ENCODE assay signal across 8 cellular contexts in the genomic region with DNA sequence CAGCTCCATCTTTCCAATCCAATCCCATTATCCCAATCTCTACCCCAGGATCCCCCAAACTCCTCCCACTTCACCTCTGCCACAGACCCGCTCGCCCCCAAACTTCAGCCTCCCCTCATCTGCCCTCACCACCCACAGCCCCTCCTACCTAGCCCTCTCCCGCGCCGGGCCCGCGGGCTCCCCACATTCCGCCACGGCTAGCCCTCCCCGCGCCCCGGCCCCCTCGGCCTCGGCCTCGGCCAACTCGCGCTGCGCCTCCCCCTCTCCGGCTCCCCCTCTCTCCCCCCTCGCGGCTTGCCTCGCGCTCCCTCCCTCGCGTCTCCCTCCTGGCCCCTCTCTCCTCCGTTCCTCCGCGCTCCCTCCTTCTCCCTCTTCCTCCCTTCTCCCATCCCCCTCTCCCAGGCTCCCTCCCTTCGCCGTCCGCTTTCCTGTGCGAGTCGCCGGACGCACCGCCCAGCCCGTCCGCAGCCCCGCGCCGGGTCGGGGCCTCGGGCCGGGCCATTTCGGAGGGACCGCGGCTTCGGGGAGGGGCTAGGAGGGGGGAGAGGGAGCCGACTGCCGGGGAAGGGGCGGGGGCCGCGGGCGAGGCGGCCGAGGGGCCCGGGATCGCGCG. TPM values are rescaled to one million over a fixed set of nuclear protein-coding genes. Genes with fewer than 3 reads are reported as not detected.
DNase-seq lines count a peak whose midpoint lies in the region; ATAC-seq and TF ChIP-seq lines count a peak whose summit lies in the region.

A gene with protein sequence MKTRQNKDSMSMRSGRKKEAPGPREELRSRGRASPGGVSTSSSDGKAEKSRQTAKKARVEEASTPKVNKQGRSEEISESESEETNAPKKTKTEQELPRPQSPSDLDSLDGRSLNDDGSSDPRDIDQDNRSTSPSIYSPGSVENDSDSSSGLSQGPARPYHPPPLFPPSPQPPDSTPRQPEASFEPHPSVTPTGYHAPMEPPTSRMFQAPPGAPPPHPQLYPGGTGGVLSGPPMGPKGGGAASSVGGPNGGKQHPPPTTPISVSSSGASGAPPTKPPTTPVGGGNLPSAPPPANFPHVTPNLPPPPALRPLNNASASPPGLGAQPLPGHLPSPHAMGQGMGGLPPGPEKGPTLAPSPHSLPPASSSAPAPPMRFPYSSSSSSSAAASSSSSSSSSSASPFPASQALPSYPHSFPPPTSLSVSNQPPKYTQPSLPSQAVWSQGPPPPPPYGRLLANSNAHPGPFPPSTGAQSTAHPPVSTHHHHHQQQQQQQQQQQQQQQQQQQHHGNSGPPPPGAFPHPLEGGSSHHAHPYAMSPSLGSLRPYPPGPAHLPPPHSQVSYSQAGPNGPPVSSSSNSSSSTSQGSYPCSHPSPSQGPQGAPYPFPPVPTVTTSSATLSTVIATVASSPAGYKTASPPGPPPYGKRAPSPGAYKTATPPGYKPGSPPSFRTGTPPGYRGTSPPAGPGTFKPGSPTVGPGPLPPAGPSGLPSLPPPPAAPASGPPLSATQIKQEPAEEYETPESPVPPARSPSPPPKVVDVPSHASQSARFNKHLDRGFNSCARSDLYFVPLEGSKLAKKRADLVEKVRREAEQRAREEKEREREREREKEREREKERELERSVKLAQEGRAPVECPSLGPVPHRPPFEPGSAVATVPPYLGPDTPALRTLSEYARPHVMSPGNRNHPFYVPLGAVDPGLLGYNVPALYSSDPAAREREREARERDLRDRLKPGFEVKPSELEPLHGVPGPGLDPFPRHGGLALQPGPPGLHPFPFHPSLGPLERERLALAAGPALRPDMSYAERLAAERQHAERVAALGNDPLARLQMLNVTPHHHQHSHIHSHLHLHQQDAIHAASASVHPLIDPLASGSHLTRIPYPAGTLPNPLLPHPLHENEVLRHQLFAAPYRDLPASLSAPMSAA (N-terminal part only) (plus strand): TSS at position 581 of the 613 bp plus-strand sequence. CDS start 6,043 bp downstream, outside the sequence.

- ATAC-seq in CD4-positive, CD25-positive, alpha-beta regulatory T cell (ENCODE audit: low read depth in 2 of 2), result peak; percentile 18 to 38
- ATAC-seq in left cardiac atrium, result peak; percentile 61 to 67
- no peak for ATAC-seq in HG02973 (IDR thresholded peaks at IDR 0.05; ENCODE audit: unreplicated experiment)
- ATAC-seq in HG03280 (IDR thresholded peaks at IDR 0.05; ENCODE audit: unreplicated experiment), result no peak

- H2BK20ac ChIP-seq in H9 (ENCODE audit: low read depth, low read length, poor library complexity, severe bottlenecking), result no peak within 1 kb of the TSS

- H4K5ac ChIP-seq in H9 (ENCODE audit: insufficient read length, low read depth, low read length), result no peak within 1 kb of the TSS

- peak within 1 kb of the TSS; percentile 85 for H3K18ac ChIP-seq in H9 (ENCODE audit: insufficient read length, low read depth, low read length)

- H3K4me3 Mint-ChIP-seq in CD4-positive, CD25-positive, alpha-beta regulatory T cell, result peak within 1 kb of the TSS; percentile 88 to 95 (median 94)
- H3K4me3 Mint-ChIP-seq in H9, result peak within 1 kb of the TSS; percentile 96 to 98

- no peaks in the 10 kb centered on the region for H4K20me1 ChIP-seq in H9 (ENCODE audit: control insufficient read depth, insufficient read depth, insufficient read length)

- WGBS in H9 (ENCODE audit: extremely low coverage, insufficient read length, low lambda C conversion rate), result no CpG with 5 or more reads among the region's 60 CpGs
- 0 to 1% (median 1%) methylated on average over 42 to 60 of the region's 60 CpGs for WGBS in ovary, 3 donors

- no peak within 1 kb of the TSS for H3K4ac ChIP-seq in H9 (ENCODE audit: low read depth, low read length)

- no peak within 1 kb of the TSS for H2BK12ac ChIP-seq in H9 (ENCODE audit: insufficient read length, low read depth, low read length)

- H3K4me3 ChIP-seq in CD4-positive, CD25-positive, alpha-beta regulatory T cell (ENCODE audit: low read depth, low read length), result peak within 1 kb of the TSS; percentile 53
- H3K4me3 ChIP-seq in ovary, result peak within 1 kb of the TSS; percentile 74

- TF ChIP-seq CTCF in H9 (conservative IDR thresholded peaks at IDR 0.05), result no peak
- no peak for TF ChIP-seq CTCF in ovary (IDR thresholded peaks at IDR 0.05)

- no peaks in the 10 kb centered on the region for H3K9me3 ChIP-seq in CD4-positive, CD25-positive, alpha-beta regulatory T cell (ENCODE audit: control insufficient read depth in 2 of 2, low read length in 2 of 2)
- H3K9me3 ChIP-seq in H9 (ENCODE audit: control insufficient read depth, low read depth, low read length) (no peaks in the 10 kb centered on the region), ovary (no peaks in the 10 kb centered on the region)

- no peaks in the 10 kb centered on the region for H3K9me3 Mint-ChIP-seq in CD4-positive, CD25-positive, alpha-beta regulatory T cell
- peaks cover 0 to 2% of the 10 kb centered on the region in 2 experiments; a peak in 1 of 5 replicates for H3K9me3 Mint-ChIP-seq in H9

- DNase-seq in CD4-positive, CD25-positive, alpha-beta regulatory T cell, result peak; percentile 42 to 44 (median 42)
- DNase-seq in H9 (peak; percentile 88), left cardiac atrium (peak; percentile 86), ovary (peak; percentile 93 to 96 (median 96))

- H2BK15ac ChIP-seq in H9 (ENCODE audit: low read depth, low read length), result no peak within 1 kb of the TSS

- no peak within 1 kb of the TSS for H4K91ac ChIP-seq in H9 (ENCODE audit: insufficient read length, low read depth, low read length)

- H2BK5ac ChIP-seq in H9 (ENCODE audit: insufficient read length, low read length), result no peak within 1 kb of the TSS

- H2AFZ ChIP-seq in H9 (ENCODE audit: low read length), result no peak within 1 kb of the TSS

- H3K4me1 ChIP-seq in CD4-positive, CD25-positive, alpha-beta regulatory T cell (ENCODE audit: control insufficient read depth, insufficient read depth, low read length, poor library complexity, severe bottlenecking), result peaks cover 37% of the 10 kb centered on the region
- H3K4me1 ChIP-seq in H9 (ENCODE audit: insufficient read depth, low read length) (peaks cover 3% of the 10 kb centered on the region; the same call in 1 of the 2 replicates), ovary (ENCODE audit: insufficient read depth) (peaks cover 23% of the 10 kb centered on the region)

- H3K23ac ChIP-seq in H9 (ENCODE audit: insufficient read length, low read depth, low read length), result no peak within 1 kb of the TSS

- H3K23me2 ChIP-seq in H9 (ENCODE audit: insufficient read length, low read depth, low read length, poor library complexity, severe bottlenecking), result peaks cover 30% of the 10 kb centered on the region

- TF ChIP-seq EP300 in ovary (IDR thresholded peaks at IDR 0.05), result no peak

- peak; percentile 77 for TF ChIP-seq POLR2A in ovary (IDR thresholded peaks at IDR 0.05)

- H3K79me1 ChIP-seq in H9 (ENCODE audit: insufficient read depth, low read depth, low read length, poor library complexity, severe bottlenecking), result no peaks in the 10 kb centered on the region

- H3K27me3 ChIP-seq in CD4-positive, CD25-positive, alpha-beta regulatory T cell (ENCODE audit: control insufficient read depth, insufficient read depth, low read length), result no peaks in the 10 kb centered on the region
- H3K27me3 ChIP-seq in H9 (ENCODE audit: insufficient read depth, low read length) (no peaks in the 10 kb centered on the region), ovary (no peaks in the 10 kb centered on the region)

- no peak within 1 kb of the TSS for H4K8ac ChIP-seq in H9 (replicated peaks; ENCODE audit: insufficient read length, low read depth, low read length)

- no peak within 1 kb of the TSS for H3T11ph ChIP-seq in H9 (ENCODE audit: low read length)

- intact Hi-C loops in left cardiac atrium (cut with DNase I) (no loop called here), ovary (cut with DNase I) (loop anchor here in 1 of 4 donors (5.0 kb wide), 1 partner anchor 55 kb away; the partner anchor contains the start of gene SPSB2)

- no peaks in the 10 kb centered on the region for H3K27me3 Mint-ChIP-seq in CD4-positive, CD25-positive, alpha-beta regulatory T cell
- peaks cover 1% of the 10 kb centered on the region; the same call in 1 of the 2 replicates for H3K27me3 Mint-ChIP-seq in H9 (ENCODE audit: low read depth)

- H3K79me2 ChIP-seq in H9 (ENCODE audit: insufficient read depth, low read length), result peaks cover 24% of the 10 kb centered on the region; the same call in 1 of the 2 replicates

- H2BK120ac ChIP-seq in H9 (ENCODE audit: low read depth, low read length, poor library complexity, severe bottlenecking), result no peak within 1 kb of the TSS

- peak within 1 kb of the TSS; percentile 94 to 96 (median 95) for H3K27ac Mint-ChIP-seq in CD4-positive, CD25-positive, alpha-beta regulatory T cell
- peak within 1 kb of the TSS; percentile 98 to 100 (median 99) for H3K27ac Mint-ChIP-seq in H9

- H3K4me2 ChIP-seq in H9 (ENCODE audit: insufficient read depth, insufficient read length, low read length), result peak within 1 kb of the TSS; percentile 97

- H3K9ac ChIP-seq in H9 (ENCODE audit: extremely low read depth, insufficient read length, low read length), result peak within 1 kb of the TSS; percentile 60

- no peaks in the 10 kb centered on the region for H3K36me3 ChIP-seq in CD4-positive, CD25-positive, alpha-beta regulatory T cell (ENCODE audit: control insufficient read depth, insufficient read depth, low read length)
- no peaks in the 10 kb centered on the region for H3K36me3 ChIP-seq in ovary

- no peaks in the 10 kb centered on the region for H3K36me3 Mint-ChIP-seq in CD4-positive, CD25-positive, alpha-beta regulatory T cell
- H3K36me3 Mint-ChIP-seq in H9 (ENCODE audit: insufficient read depth in 1 of 3, low read depth in 3 of 3), result peaks cover 9 to 42% (median 24%) of the 10 kb centered on the region in 3 experiments; a peak in 6 of 7 replicates

- no peak within 1 kb of the TSS for H2AK5ac ChIP-seq in H9 (ENCODE audit: insufficient read length, low read length)

- peak within 1 kb of the TSS; percentile 82 for H3K27ac ChIP-seq in CD4-positive, CD25-positive, alpha-beta regulatory T cell (ENCODE audit: insufficient read depth, low read length, poor library complexity, severe bottlenecking)
- H3K27ac ChIP-seq in H9 (ENCODE audit: insufficient read length, low read depth, low read length), result no peak within 1 kb of the TSS
- peak within 1 kb of the TSS; percentile 96 for H3K27ac ChIP-seq in angular gyrus (ENCODE audit: low read depth, low read length)
- peak within 1 kb of the TSS; percentile 95 to 99 for H3K27ac ChIP-seq in ovary

- H3K4me1 Mint-ChIP-seq in CD4-positive, CD25-positive, alpha-beta regulatory T cell, result peaks cover 6 to 61% (median 40%) of the 10 kb centered on the region in 4 donors
- peaks cover 61 to 65% of the 10 kb centered on the region in 2 experiments for H3K4me1 Mint-ChIP-seq in H9

- H3K56ac ChIP-seq in H9 (ENCODE audit: insufficient read length, low read depth, low read length), result no peak within 1 kb of the TSS

- H3K14ac ChIP-seq in H9 (ENCODE audit: insufficient read depth, low read length), result peak within 1 kb of the TSS; percentile 38

TF ChIP-seq in PFSK-1, 5 proteins besides CTCF, POLR2A, EP300 and RAD21 (continues in another document):
- TF ChIP-seq POLR2AphosphoS5 (IDR thresholded peaks at IDR 0.05; ENCODE audit: low read depth, low read length), result peak; percentile 81

RNA-seq across cellular contexts. Expression of the gene that starts here (rescaled TPM):
- 27.5 TPM for total RNA-seq in CD4-positive, CD25-positive, alpha-beta regulatory T cell
- polyA plus RNA-seq in CD4-positive, CD25-positive, alpha-beta regulatory T cell, result under 1 TPM; 0.17 to 0.82 (median 0.53) TPM
- total RNA-seq in H9 (2021) (97.9 and 103 TPM in 2 replicates), left cardiac atrium (10 to 100 TPM; 75.3 to 83.1 TPM), ovary (100 to 1,000 TPM in 5 of 7 donors, 10 to 100 TPM in 2; 73.9 to 324 (median 206) TPM)
- polyA plus RNA-seq in PFSK-1 (2012; ENCODE audit: insufficient read length, low read depth), result 115 TPM
- polyA plus RNA-seq in ovary, result 100 to 1,000 TPM in 1 of 2 donors, 10 to 100 TPM in 1; 41.6 to 179 TPM

Comparison
In these comparisons a context has a peak if more than half of its experiments do, and no peak if none do; other contexts are left out.
1. RNA of the gene that starts here (polyA plus RNA-seq): 41.6 to 179 TPM in ovary; 0.17 to 0.82 TPM in CD4-positive, CD25-positive, alpha-beta regulatory T cell; every median in the first group is over 10 times any median in the second.
2. ATAC-seq: peak in CD4-positive, CD25-positive, alpha-beta regulatory T cell (2 of 2) and left cardiac atrium (2 of 2); none in HG02973 (single experiment) and HG03280 (single experiment).
3. DNase-seq: peak in every context shown above with its lines; median percentile 96 in ovary; 88 in H9; 86 in left cardiac atrium; 42 in CD4-positive, CD25-positive, alpha-beta regulatory T cell.